Comparison of ENCODE assay signal across 1 cellular context in genomic region chr9:102975246-102975645, GRCh38.
TF ChIP-seq lines count a peak whose summit lies in the region.

No MANE protein-coding gene starts in this region.

TF ChIP-seq in WTC11, 78 proteins besides CTCF, POLR2A, EP300 and RAD21 (continued from another document):
- TF ChIP-seq USF2 (CRISPR knock-in tag; IDR thresholded peaks at IDR 0.05) (no peak), GTF2I (CRISPR knock-in tag; conservative IDR thresholded peaks at IDR 0.05) (no peak), NFYB (CRISPR knock-in tag; conservative IDR thresholded peaks at IDR 0.05; ENCODE audit: low read depth) (no peak), RELA (CRISPR knock-in tag; IDR thresholded peaks at IDR 0.05; ENCODE audit: borderline replicate concordance) (no peak), ZNF416 (CRISPR knock-in tag; IDR thresholded peaks at IDR 0.05) (no peak), AR (CRISPR knock-in tag; IDR thresholded peaks at IDR 0.05) (no peak), NR3C1 (CRISPR knock-in tag; conservative IDR thresholded peaks at IDR 0.05; ENCODE audit: low read depth) (no peak), ZNF121 (CRISPR knock-in tag; IDR thresholded peaks at IDR 0.05) (no peak), ATF6 (CRISPR knock-in tag; IDR thresholded peaks at IDR 0.05) (no peak)
